7 cellular contexts compared by ENCODE assay signal in the genomic region with DNA sequence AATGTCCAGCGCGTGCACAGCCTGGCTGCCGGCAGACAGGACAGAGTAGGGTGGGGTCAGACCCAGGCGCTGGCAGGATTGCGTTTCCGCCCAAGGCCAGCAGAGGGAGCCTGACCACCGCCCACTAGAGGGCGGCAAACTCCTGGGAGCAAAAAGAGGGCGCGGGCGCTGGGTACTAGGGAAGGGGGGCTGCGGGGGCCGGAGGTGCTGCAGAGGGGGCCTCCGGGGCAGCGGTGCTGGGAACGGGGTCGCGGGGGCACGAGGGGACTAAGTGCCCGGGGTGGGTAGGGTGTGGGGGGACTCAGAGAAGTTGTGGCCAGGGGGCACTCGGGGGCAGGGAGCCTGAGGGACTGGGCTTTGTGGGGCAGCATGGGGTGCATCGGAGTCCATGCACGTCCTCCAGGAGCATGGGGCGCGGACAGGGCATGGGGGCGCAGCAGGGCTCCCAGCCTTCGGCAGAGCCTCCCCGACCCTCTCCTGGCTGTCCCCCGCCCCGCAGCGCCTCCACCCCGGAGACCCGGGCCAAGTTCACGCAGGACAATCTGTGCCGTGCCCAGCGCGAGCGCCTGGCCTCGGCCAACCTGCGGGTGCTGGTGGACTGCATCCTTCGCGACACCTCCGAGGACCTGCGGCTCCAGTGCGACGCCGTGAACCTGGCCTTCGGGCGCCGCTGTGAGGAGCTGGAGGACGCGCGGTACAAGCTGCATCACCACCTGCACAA. TPM values are rescaled to one million over a fixed set of nuclear protein-coding genes. Genes with fewer than 3 reads are reported as not detected.
A peak's percentile ranks its signal among the peaks of the same experiment; 100 is the strongest.
DNase-seq lines count a peak whose midpoint lies in the region; ATAC-seq and TF ChIP-seq lines count a peak whose summit lies in the region.

No MANE protein-coding gene starts in this region.

- H3K9me1 ChIP-seq in IMR-90 (ENCODE audit: insufficient read depth, low read length), result no peaks in the 10 kb centered on the region

- ATAC-seq in GM21717 (IDR thresholded peaks at IDR 0.05; ENCODE audit: unreplicated experiment) (peak; percentile 74), IMR-90 (ENCODE audit: low read depth) (peak; percentile 88)

- H2AK9ac ChIP-seq in IMR-90 (replicated peaks; ENCODE audit: low read depth, low read length, poor library complexity), result no peak overlapping the region

- dilution Hi-C loops in IMR-90 (cut with HindIII; ENCODE audit: low sequenced_read_pairs, unreplicated experiment), result no loop called here

- no peaks in the 10 kb centered on the region for H3K9me3 ChIP-seq in IMR-90 (ENCODE audit: control insufficient read depth, insufficient read depth, low read length)

- H4K20me1 ChIP-seq in IMR-90 (ENCODE audit: insufficient read depth, low read length), result no peaks in the 10 kb centered on the region

- H3K18ac ChIP-seq in IMR-90 (ENCODE audit: low read depth, low read length), result no peak overlapping the region

- intact Hi-C loops in IMR-90 (cut with micrococcal nuclease), result loop anchor here (2.0 kb wide), 1 partner anchor 82 kb away; no protein-coding TSS in a partner anchor

- TF ChIP-seq POLR2A in IMR-90 (IDR thresholded peaks at IDR 0.05; ENCODE audit: low read depth, low read length), result no peak

- no peak overlapping the region for H3K9ac ChIP-seq in IMR-90 (ENCODE audit: low read depth, low read length)

- peaks cover 2% of the 10 kb centered on the region; the same call in 1 of the 2 replicates for H3K27me3 ChIP-seq in IMR-90 (ENCODE audit: control insufficient read depth, insufficient read depth, low read length)

- H2AK5ac ChIP-seq in IMR-90 (ENCODE audit: low read depth, low read length), result no peak overlapping the region

- no peaks in the 10 kb centered on the region for H3K36me3 ChIP-seq in IMR-90 (ENCODE audit: control insufficient read depth, insufficient read depth, low read length)

- no peak overlapping the region for H2BK15ac ChIP-seq in IMR-90 (ENCODE audit: low read depth, low read length)

- H3K14ac ChIP-seq in IMR-90 (replicated peaks; ENCODE audit: low read depth, low read length), result no peak overlapping the region

- BruUV-seq in IMR-90 (replicated peaks; lab: Mats Ljungman, UMichigan), result no TSS peak

- H3K23ac ChIP-seq in IMR-90 (ENCODE audit: low read depth, low read length), result no peak overlapping the region

- peak overlapping the region; percentile 32 for H2AFZ ChIP-seq in IMR-90 (replicated peaks; ENCODE audit: low read length, poor library complexity)

- no peak overlapping the region for H3K4ac ChIP-seq in IMR-90 (ENCODE audit: low read depth, low read length)

- CTCF ChIA-PET in IMR-90 (lab: Yijun Ruan, JAX), result no interaction called here

- in situ Hi-C loops in IMR-90 (cut with MboI; ENCODE audit: low sequenced_read_pairs), result no loop called here

- H3K27ac ChIP-seq in IMR-90 (ENCODE audit: insufficient read depth, low read length), result no peak overlapping the region

- H4K91ac ChIP-seq in IMR-90 (ENCODE audit: insufficient read depth, low read depth, low read length), result no peak overlapping the region

- no peak overlapping the region for H2BK5ac ChIP-seq in IMR-90 (ENCODE audit: low read depth, low read length, poor library complexity, severe bottlenecking)

- no peak overlapping the region for H4K5ac ChIP-seq in IMR-90 (ENCODE audit: low read depth, low read length)

- no peaks in the 10 kb centered on the region for H3K4me1 ChIP-seq in IMR-90 (ENCODE audit: control insufficient read depth, insufficient read depth, low read length)

- H3K4me2 ChIP-seq in IMR-90 (ENCODE audit: low read depth, low read length), result no peak overlapping the region

- peak; percentile 6 for DNase-seq in IMR-90
- DNase-seq in T-helper 2 cell, result peak in 3 of 5 experiments; percentile 28 to 55 (median 49)
- DNase-seq in astrocyte of the hippocampus (ENCODE audit: low read depth, low spot score), result peak; percentile 28
- peak; percentile 6 for DNase-seq in kidney glomerular epithelial cell (lab: John Stamatoyannopoulos, UW)
- DNase-seq in stimulated activated CD8-positive, alpha-beta memory T cell treated with anti-CD3 and anti-CD28 coated beads, Interleukin-4, amount 100 ng/mL, for 24 hours (ENCODE audit: low read depth), result peak; percentile 38

- POLR2A ChIA-PET in IMR-90 (lab: Charles Lee; ENCODE audit: unreplicated experiment), result no interaction called here

- H2BK20ac ChIP-seq in IMR-90 (ENCODE audit: low read depth, low read length), result no peak overlapping the region

- no peak overlapping the region for H3K4me3 ChIP-seq in IMR-90 (ENCODE audit: insufficient read depth, low read depth, low read length)

- no peak overlapping the region for H2BK120ac ChIP-seq in IMR-90 (ENCODE audit: low read depth, low read length)

- H4K8ac ChIP-seq in IMR-90 (ENCODE audit: low read depth in 2 of 2, low read length in 2 of 2), result no peak overlapping the region

- 27% methylated on average over 27 of the region's 53 CpGs; no CpG with 5 or more reads in 1 of the 2 experiments for WGBS in IMR-90 (ENCODE audit: extremely low coverage in 2 of 2, insufficient read length in 1 of 2), 2 experiments

- H3K79me1 ChIP-seq in IMR-90 (ENCODE audit: low read depth in 1 of 2, low read length in 2 of 2), result no peaks in the 10 kb centered on the region

- TF ChIP-seq RAD21 in IMR-90 (IDR thresholded peaks at IDR 0.05; ENCODE audit: low read length), result peak; percentile 46

- H3K56ac ChIP-seq in IMR-90 (ENCODE audit: extremely low read depth, insufficient read depth, low read length), result no peak overlapping the region

- TF ChIP-seq CTCF in GM12801 (IDR thresholded peaks at IDR 0.05; ENCODE audit: extremely low read depth, insufficient read length), result peak; percentile 78
- peak; percentile 98 for TF ChIP-seq CTCF in IMR-90 (conservative IDR thresholded peaks at IDR 0.05; ENCODE audit: low read depth, low read length)

TF ChIP-seq in IMR-90, 13 proteins besides CTCF, POLR2A, EP300 and RAD21:
- TF ChIP-seq, protein P1, sequence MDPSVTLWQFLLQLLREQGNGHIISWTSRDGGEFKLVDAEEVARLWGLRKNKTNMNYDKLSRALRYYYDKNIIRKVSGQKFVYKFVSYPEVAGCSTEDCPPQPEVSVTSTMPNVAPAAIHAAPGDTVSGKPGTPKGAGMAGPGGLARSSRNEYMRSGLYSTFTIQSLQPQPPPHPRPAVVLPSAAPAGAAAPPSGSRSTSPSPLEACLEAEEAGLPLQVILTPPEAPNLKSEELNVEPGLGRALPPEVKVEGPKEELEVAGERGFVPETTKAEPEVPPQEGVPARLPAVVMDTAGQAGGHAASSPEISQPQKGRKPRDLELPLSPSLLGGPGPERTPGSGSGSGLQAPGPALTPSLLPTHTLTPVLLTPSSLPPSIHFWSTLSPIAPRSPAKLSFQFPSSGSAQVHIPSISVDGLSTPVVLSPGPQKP (IDR thresholded peaks at IDR 0.05; ENCODE audit: borderline replicate concordance, low read depth, low read length), result no peak
- TF ChIP-seq MAZ (IDR thresholded peaks at IDR 0.05; ENCODE audit: borderline replicate concordance, low read depth, low read length) (no peak), RFX5 (IDR thresholded peaks at IDR 0.05; ENCODE audit: low read depth, low read length) (no peak), NFE2L2 (IDR thresholded peaks at IDR 0.05; ENCODE audit: low read depth, low read length) (no peak), RCOR1 (IDR thresholded peaks at IDR 0.05; ENCODE audit: insufficient replicate concordance, low read length) (no peak), FOS (IDR thresholded peaks at IDR 0.05; ENCODE audit: low read depth, low read length) (no peak)
- TF ChIP-seq, protein P2, sequence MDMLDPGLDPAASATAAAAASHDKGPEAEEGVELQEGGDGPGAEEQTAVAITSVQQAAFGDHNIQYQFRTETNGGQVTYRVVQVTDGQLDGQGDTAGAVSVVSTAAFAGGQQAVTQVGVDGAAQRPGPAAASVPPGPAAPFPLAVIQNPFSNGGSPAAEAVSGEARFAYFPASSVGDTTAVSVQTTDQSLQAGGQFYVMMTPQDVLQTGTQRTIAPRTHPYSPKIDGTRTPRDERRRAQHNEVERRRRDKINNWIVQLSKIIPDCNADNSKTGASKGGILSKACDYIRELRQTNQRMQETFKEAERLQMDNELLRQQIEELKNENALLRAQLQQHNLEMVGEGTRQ (IDR thresholded peaks at IDR 0.05; ENCODE audit: low read depth, low read length), result no peak

RNA-seq across cellular contexts. Expression of a gene that starts 3.2 kb away (rescaled TPM):
- not detected in 2 replicates for total RNA-seq in IMR-90 (2012; rRNA removed)
- polyA plus RNA-seq in IMR-90 (2012; rRNA removed), result not detected in 2 replicates
- not detected in 2 replicates for polyA plus RNA-seq in IMR-90 (2012; cell fraction: cytosol; rRNA removed)
- polyA plus RNA-seq in IMR-90 (2012; cell fraction: nucleus; rRNA removed; ENCODE audit: low replicate concordance), result not detected in 2 replicates
